ENCODE assay signal across 19 cellular contexts in genomic region chr2:27710640-27711430, GRCh38. TPM values are rescaled to one million over a fixed set of nuclear protein-coding genes. Genes with fewer than 3 reads are reported as not detected.
A peak's percentile ranks its signal among the peaks of the same experiment; 100 is the strongest.
DNase-seq lines count a peak whose midpoint lies in the region; ATAC-seq and TF ChIP-seq lines count a peak whose summit lies in the region.
"Had no signal": no experiment of that assay in that cellular context is flagged by ENCODE, and none has a peak within 500 bp of the region (broad histone marks: within the 10 kb centered on the region; RNA-seq: fewer than 3 reads in every experiment).

No MANE protein-coding gene starts in this region.

- H3K36me3 Mint-ChIP-seq in CD4-positive, alpha-beta T cell (ENCODE audit: low read depth): no peaks in the 10 kb centered on the region

- CTCF ChIA-PET in CD4-positive, alpha-beta T cell (lab: Charles Lee): interaction anchor here (0.8 kb wide), 1 partner anchor 60 kb away, joined by 3 read pairs; no protein-coding TSS in a partner anchor

- intact Hi-C loops in left ventricle myocardium superior (cut with micrococcal nuclease): no loop called here
- intact Hi-C loops in CD4-positive, alpha-beta T cell (cut with DNase I, micrococcal nuclease): no loop called here
- intact Hi-C loops in head of caudate nucleus (cut with DNase I): no loop called here

- no peaks in the 10 kb centered on the region for H3K27me3 Mint-ChIP-seq in CD4-positive, alpha-beta T cell

- H3K4me3 ChIP-seq in right atrium auricular region (no peak overlapping the region), astrocyte of the cerebellum (ENCODE audit: low read depth, low read length) (no peak overlapping the region)
- H3K4me3 ChIP-seq: right lobe of liver, uterus had no signal

- H3K4me1 ChIP-seq in right atrium auricular region: peaks cover 0 to 53% of the 10 kb centered on the region in 2 donors

- ATAC-seq in left ventricle myocardium superior (no peak), left lobe of liver (no peak)
- no peak for ATAC-seq in CD4-positive, alpha-beta T cell (ENCODE audit: poor library complexity)
- ATAC-seq: left colon had no signal

- H3K27me3 ChIP-seq in right atrium auricular region: no peaks in the 10 kb centered on the region
- no peaks in the 10 kb centered on the region for H3K27me3 ChIP-seq in CD4-positive, alpha-beta T cell (ENCODE audit: control insufficient read depth, insufficient read depth, low read length)
- H3K27me3 ChIP-seq: right lobe of liver, uterus had no signal

- no peaks in the 10 kb centered on the region for H3K36me3 ChIP-seq in right atrium auricular region
- H3K36me3 ChIP-seq: right lobe of liver, uterus had no signal

- no peak overlapping the region for H3K27ac Mint-ChIP-seq in CD4-positive, alpha-beta T cell
- H3K27ac Mint-ChIP-seq: HFFc6 had no signal

- TF ChIP-seq CTCF in right atrium auricular region (IDR thresholded peaks at IDR 0.05): no peak
- TF ChIP-seq CTCF in astrocyte of the cerebellum (IDR thresholded peaks at IDR 0.05; ENCODE audit: low read depth, low read length, missing control alignments): no peak
- TF ChIP-seq CTCF in CD4-positive, alpha-beta T cell (IDR thresholded peaks at IDR 0.05): no peak

- POLR2A ChIA-PET in CD4-positive, alpha-beta T cell (lab: Charles Lee): no interaction called here

- peaks cover 9% of the 10 kb centered on the region for H3K4me1 Mint-ChIP-seq in CD4-positive, alpha-beta T cell (ENCODE audit: low read depth)

- no peak overlapping the region for H3K4me3 Mint-ChIP-seq in CD4-positive, alpha-beta T cell
- H3K4me3 Mint-ChIP-seq: HFFc6 had no signal

- H3K9me3 ChIP-seq in right atrium auricular region: no peaks in the 10 kb centered on the region
- H3K9me3 ChIP-seq in CD4-positive, alpha-beta T cell (ENCODE audit: control insufficient read depth, low read length): no peaks in the 10 kb centered on the region
- H3K9me3 ChIP-seq: right lobe of liver, uterus had no signal

- in situ Hi-C loops in astrocyte of the cerebellum (cut with HindIII; ENCODE audit: low sequenced_read_pairs): no loop called here

- no peaks in the 10 kb centered on the region for H3K9me3 Mint-ChIP-seq in CD4-positive, alpha-beta T cell
- H3K9me3 Mint-ChIP-seq: HFFc6 had no signal

- peak; percentile 56 for DNase-seq in right atrium auricular region (ENCODE audit: low spot score)
- DNase-seq in left ventricle myocardium superior: no peak
- peak; percentile 3 for DNase-seq in astrocyte of the cerebellum (ENCODE audit: low read depth)
- DNase-seq in iris pigment epithelial cell (ENCODE audit: low read depth): peak; percentile 79
- no peak for DNase-seq in left lobe of liver (ENCODE audit: low spot score)
- DNase-seq in CD4-positive, alpha-beta T cell: no peak
- DNase-seq in mesenteric fat pad (ENCODE audit: low spot score): no peak
- no peak for DNase-seq in head of caudate nucleus
- DNase-seq: activated CD8-positive, alpha-beta memory T cell treated with anti-CD3 and anti-CD28 coated beads, Interleukin-2, amount 50 U/mL, for 48 hours; activated naive CD4-positive, alpha-beta T cell; caudate nucleus; COR-L47; effector memory CD4-positive, alpha-beta T cell; HFFc6; left colon; NCI-H1930; NCI-H524; right lobe of liver; uterus had no signal

- peak overlapping the region; percentile 81 to 84 for H3K27ac ChIP-seq in right atrium auricular region
- no peak overlapping the region for H3K27ac ChIP-seq in CD4-positive, alpha-beta T cell (ENCODE audit: low read depth, low read length)
- H3K27ac ChIP-seq: right lobe of liver, uterus had no signal

RNA-seq across cellular contexts. Expression of gene SLC4A1AP, which starts 47.1 kb away (rescaled TPM):
- 10 to 100 TPM; 18.0 to 18.2 TPM for total RNA-seq in right atrium auricular region
- 19.2 TPM for total RNA-seq in left ventricle myocardium superior
- total RNA-seq in left lobe of liver: 7.6 TPM
- 10 to 100 TPM; 14.2 to 15.3 TPM for total RNA-seq in CD4-positive, alpha-beta T cell
- 18.0 TPM for total RNA-seq in mesenteric fat pad

RNA-seq across cellular contexts. Expression of gene SUPT7L, which starts 47.4 kb away (rescaled TPM):
- total RNA-seq in right atrium auricular region (10 to 100 TPM; 16.1 to 25.0 TPM), left ventricle myocardium superior (28.1 TPM), left lobe of liver (12.2 TPM), mesenteric fat pad (28.1 TPM)
- 10 to 100 TPM; 48.5 to 52.2 TPM for total RNA-seq in CD4-positive, alpha-beta T cell

Comparison
In these comparisons a context has a peak if more than half of its experiments do, and no peak if none do; other contexts are left out.
1. DNase-seq: peak in right atrium auricular region (single experiment), astrocyte of the cerebellum (single experiment) and iris pigment epithelial cell (single experiment); none in left ventricle myocardium superior (single experiment), left lobe of liver (single experiment), CD4-positive, alpha-beta T cell (0 of 10), mesenteric fat pad (single experiment) and head of caudate nucleus (0 of 42).